In the genomic region with DNA sequence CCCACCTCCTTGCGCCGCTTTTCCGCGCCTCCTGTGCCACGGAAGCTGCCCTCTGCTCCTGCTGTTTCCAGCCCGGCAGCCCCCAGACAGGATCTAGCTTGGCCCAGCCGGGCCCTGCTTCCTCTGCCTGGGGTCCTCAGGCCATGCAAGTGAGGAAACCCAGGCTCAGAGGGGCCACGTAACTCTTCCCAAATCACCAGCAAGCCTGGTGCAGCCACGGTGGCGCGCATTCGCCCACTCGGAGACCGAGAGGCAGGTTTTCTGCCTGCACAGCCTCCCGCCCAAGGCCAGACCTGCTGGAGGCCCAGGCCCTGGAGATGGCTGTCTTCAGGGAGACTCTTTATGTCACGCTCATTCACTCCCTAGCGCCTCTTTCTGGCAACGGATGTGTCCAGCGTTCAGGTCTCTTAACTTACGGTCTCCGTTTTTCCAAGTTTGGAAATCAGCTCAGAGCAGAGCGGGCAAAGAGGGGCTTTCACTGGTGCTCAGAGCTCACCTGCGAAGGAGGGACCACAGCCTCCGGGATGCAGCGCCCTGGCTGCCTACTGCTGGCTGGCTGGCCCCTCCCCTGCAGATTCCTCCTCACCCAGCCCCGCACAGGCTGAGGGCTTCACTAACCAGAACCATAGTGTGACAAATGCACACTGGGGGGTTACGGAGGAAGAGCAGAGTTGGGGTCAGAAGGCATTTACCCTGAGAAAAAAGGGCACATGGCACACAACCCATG, we compare ENCODE assay signal across 1 cellular context.
A peak's percentile ranks its signal among the peaks of the same experiment; 100 is the strongest.
TF ChIP-seq lines count a peak whose summit lies in the region.

No MANE protein-coding gene starts in this region.

TF ChIP-seq in H1, 55 proteins besides CTCF, POLR2A, EP300 and RAD21:
- no peak for TF ChIP-seq NANOG (IDR thresholded peaks at IDR 0.05; ENCODE audit: insufficient read depth, low read depth, low read length, poor library complexity, severe bottlenecking)
- TF ChIP-seq, protein P1, sequence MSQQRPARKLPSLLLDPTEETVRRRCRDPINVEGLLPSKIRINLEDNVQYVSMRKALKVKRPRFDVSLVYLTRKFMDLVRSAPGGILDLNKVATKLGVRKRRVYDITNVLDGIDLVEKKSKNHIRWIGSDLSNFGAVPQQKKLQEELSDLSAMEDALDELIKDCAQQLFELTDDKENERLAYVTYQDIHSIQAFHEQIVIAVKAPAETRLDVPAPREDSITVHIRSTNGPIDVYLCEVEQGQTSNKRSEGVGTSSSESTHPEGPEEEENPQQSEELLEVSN (IDR thresholded peaks at IDR 0.05), result peak; percentile 19; the same call in 1 of the 2 replicates
- peak; percentile 35 for TF ChIP-seq CTBP2 (IDR thresholded peaks at IDR 0.05; ENCODE audit: borderline replicate concordance, insufficient read depth, insufficient read length, low read length)
